In the genomic region with DNA sequence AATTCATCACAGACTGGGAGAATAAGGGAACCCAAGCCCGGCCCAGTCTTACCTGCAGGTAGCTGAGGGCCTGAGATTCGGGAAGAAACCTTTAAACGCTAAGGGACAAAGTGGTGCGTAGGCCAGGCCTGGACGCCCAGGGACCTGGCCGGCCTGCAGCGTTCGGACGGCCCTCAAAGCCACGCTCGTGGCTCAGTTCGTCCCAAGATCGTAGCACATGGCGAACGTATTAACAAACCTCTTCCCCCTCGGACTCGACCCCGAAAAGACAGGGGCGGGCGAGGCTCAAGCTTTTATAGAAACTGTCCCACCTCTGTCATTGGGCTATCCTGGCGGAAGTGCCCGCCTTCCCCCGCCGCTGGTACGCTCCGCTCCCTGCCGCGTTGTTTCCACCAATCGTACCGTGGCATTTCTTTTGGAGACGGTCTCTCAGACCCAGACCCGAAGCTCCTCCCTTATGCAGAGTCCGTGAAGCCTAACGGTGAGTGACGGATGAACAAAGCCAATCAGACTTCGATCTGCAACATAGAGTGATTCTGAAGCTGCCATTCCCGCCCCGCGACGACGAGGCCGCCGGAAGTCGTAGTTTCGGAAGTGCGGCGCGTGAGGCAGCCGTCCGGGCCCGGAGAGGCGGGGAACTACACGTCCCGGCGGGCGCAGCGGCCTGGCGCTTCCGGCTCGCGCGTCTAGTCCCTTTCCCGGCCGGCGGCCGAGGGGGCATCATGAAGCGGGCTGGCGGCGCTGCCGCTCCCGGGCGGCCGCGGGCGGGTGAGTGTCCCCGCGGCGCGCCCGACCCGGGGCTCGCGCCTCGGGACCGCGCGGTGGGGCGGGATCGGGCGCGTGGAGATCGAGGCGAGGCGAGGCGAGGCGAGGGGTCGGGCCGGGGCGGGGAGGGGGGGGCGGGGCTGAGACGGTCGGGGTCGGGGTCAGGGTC, we compare ENCODE assay signal across 8 cellular contexts. TPM values are rescaled to one million over a fixed set of nuclear protein-coding genes. Genes with fewer than 3 reads are reported as not detected.
DNase-seq lines count a peak whose midpoint lies in the region; TF ChIP-seq lines count a peak whose summit lies in the region.

TSS of gene TRAF7 (plus strand) at position 692 of the 934 bp plus-strand sequence. CDS start 8,139 bp downstream, outside the sequence.

- DNase-seq in HAP-1 (ENCODE audit: low spot score in 2 of 2) (peak; percentile 98 to 100), MM.1S (peak; percentile 100), SIG-M5 (lab: John Stamatoyannopoulos, UW) (peak; percentile 97), activated gamma-delta T cell (lab: John Stamatoyannopoulos, UW) (peak; percentile 97), fibroblast of the aortic adventitia (ENCODE audit: low read depth) (peak; percentile 100)

- no peaks in the 10 kb centered on the region for H3K27me3 Mint-ChIP-seq in nephron (ENCODE audit: low read depth)
- no peaks in the 10 kb centered on the region for H3K27me3 Mint-ChIP-seq in stimulated activated naive CD8-positive, alpha-beta T cell treated with anti-CD3 and anti-CD28 coated beads, Interleukin-15, Interleukin-2, amounts not matched to agents 100 ng/mL and 50 ng/mL, for 24 hours

- peak within 1 kb of the TSS; percentile 100 for H3K4me2 ChIP-seq in MM.1S (ENCODE audit: low read depth, low read length)

- peaks cover 5% of the 10 kb centered on the region for H3K36me3 Mint-ChIP-seq in nephron (ENCODE audit: low read depth)
- H3K36me3 Mint-ChIP-seq in stimulated activated naive CD8-positive, alpha-beta T cell treated with anti-CD3 and anti-CD28 coated beads, Interleukin-15, Interleukin-2, amounts not matched to agents 100 ng/mL and 50 ng/mL, for 24 hours (ENCODE audit: low read depth): peaks cover 43% of the 10 kb centered on the region

- peaks cover 70% of the 10 kb centered on the region for H3K79me2 ChIP-seq in MM.1S (ENCODE audit: low read length)

- H4K20me1 ChIP-seq in MM.1S (ENCODE audit: insufficient read depth, low read length): peaks cover 36% of the 10 kb centered on the region

- peaks cover 9% of the 10 kb centered on the region; the same call in 1 of the 2 replicates for H3K36me3 ChIP-seq in ES-I3 (ENCODE audit: insufficient read depth, low read length)
- peaks cover 42% of the 10 kb centered on the region for H3K36me3 ChIP-seq in HAP-1 (replicated peaks)
- H3K36me3 ChIP-seq in MM.1S (replicated peaks; ENCODE audit: insufficient read depth, low read length): peaks cover 4% of the 10 kb centered on the region; the same call in 1 of the 2 replicates

- H3K9me3 Mint-ChIP-seq in nephron: no peaks in the 10 kb centered on the region
- H3K9me3 Mint-ChIP-seq in stimulated activated naive CD8-positive, alpha-beta T cell treated with anti-CD3 and anti-CD28 coated beads, Interleukin-15, Interleukin-2, amounts not matched to agents 100 ng/mL and 50 ng/mL, for 24 hours: no peaks in the 10 kb centered on the region

- H3K9me3 ChIP-seq in ES-I3 (ENCODE audit: control insufficient read depth, insufficient read depth, low read length) (no peaks in the 10 kb centered on the region), HAP-1 (no peaks in the 10 kb centered on the region), MM.1S (replicated peaks; ENCODE audit: insufficient read depth, low read length) (no peaks in the 10 kb centered on the region)

- no peak within 1 kb of the TSS for H2AFZ ChIP-seq in MM.1S (ENCODE audit: low read length)

- peak within 1 kb of the TSS; percentile 62; the same call in 1 of the 2 replicates for H3K27ac ChIP-seq in MM.1S (ENCODE audit: low read length)

- H3K4me1 ChIP-seq in ES-I3 (ENCODE audit: insufficient read depth, low read length): peaks cover 22% of the 10 kb centered on the region; the same call in 1 of the 2 replicates
- H3K4me1 ChIP-seq in HAP-1: peaks cover 30% of the 10 kb centered on the region
- H3K4me1 ChIP-seq in MM.1S (ENCODE audit: low read length): peaks cover 22% of the 10 kb centered on the region

- TF ChIP-seq CTCF in MM.1S (IDR thresholded peaks at IDR 0.05; ENCODE audit: low read length) (no peak), fibroblast of the aortic adventitia (IDR thresholded peaks at IDR 0.05; ENCODE audit: insufficient read depth, low read length) (no peak), nephron (IDR thresholded peaks at IDR 0.05; ENCODE audit: unreplicated experiment in 3 of 3) (no peak)

- peaks cover 48% of the 10 kb centered on the region for H3F3A ChIP-seq in MM.1S (ENCODE audit: insufficient read depth, low read length)

- H3K4me3 ChIP-seq in HAP-1 (peak within 1 kb of the TSS; percentile 100), MM.1S (ENCODE audit: low read length) (peak within 1 kb of the TSS; percentile 97), fibroblast of the aortic adventitia (ENCODE audit: low read depth, low read length) (peak within 1 kb of the TSS; percentile 98)

- no peaks in the 10 kb centered on the region for H3K27me3 ChIP-seq in HAP-1 (ENCODE audit: low read depth)
- no peaks in the 10 kb centered on the region for H3K27me3 ChIP-seq in MM.1S (replicated peaks; ENCODE audit: insufficient read depth, low read length)

- H3K9ac ChIP-seq in ES-I3 (ENCODE audit: low read depth, low read length) (peak within 1 kb of the TSS; percentile 96), MM.1S (ENCODE audit: low read length) (peak within 1 kb of the TSS; percentile 97)

- H3K4me1 Mint-ChIP-seq in nephron: peaks cover 47% of the 10 kb centered on the region
- H3K4me1 Mint-ChIP-seq in stimulated activated naive CD8-positive, alpha-beta T cell treated with anti-CD3 and anti-CD28 coated beads, Interleukin-15, Interleukin-2, amounts not matched to agents 100 ng/mL and 50 ng/mL, for 24 hours (ENCODE audit: low read depth): peaks cover 65% of the 10 kb centered on the region

- in situ Hi-C loops in HAP-1 (cut with MboI; ENCODE audit: low sequenced_read_pairs): no loop called here

- H3K4me3 Mint-ChIP-seq in nephron: peak within 1 kb of the TSS; percentile 93 to 99 (median 99)
- H3K4me3 Mint-ChIP-seq in stimulated activated naive CD8-positive, alpha-beta T cell treated with anti-CD3 and anti-CD28 coated beads, Interleukin-15, Interleukin-2, amounts not matched to agents 100 ng/mL and 50 ng/mL, for 24 hours: peak within 1 kb of the TSS; percentile 95

- peak within 1 kb of the TSS; percentile 68 to 91 (median 77) for H3K27ac Mint-ChIP-seq in nephron
- peak within 1 kb of the TSS; percentile 97 for H3K27ac Mint-ChIP-seq in stimulated activated naive CD8-positive, alpha-beta T cell treated with anti-CD3 and anti-CD28 coated beads, Interleukin-15, Interleukin-2, amounts not matched to agents 100 ng/mL and 50 ng/mL, for 24 hours

- no peaks in the 10 kb centered on the region for H3K9me2 ChIP-seq in MM.1S (replicated peaks; ENCODE audit: insufficient read depth, low read length)

RNA-seq across cellular contexts. Expression of gene TRAF7, which starts in this region (rescaled TPM):
- total RNA-seq in fibroblast of the aortic adventitia (ENCODE audit: low replicate concordance): 64.3 and 91.0 TPM in 2 replicates

Comparison
In these comparisons a context has a peak if more than half of its experiments do, and no peak if none do; other contexts are left out.
1. Peak in every context shown above with its lines: DNase-seq, H3K4me3 ChIP-seq and H3K27ac ChIP-seq.